1 cellular context compared by ENCODE assay signal in the genomic region with DNA sequence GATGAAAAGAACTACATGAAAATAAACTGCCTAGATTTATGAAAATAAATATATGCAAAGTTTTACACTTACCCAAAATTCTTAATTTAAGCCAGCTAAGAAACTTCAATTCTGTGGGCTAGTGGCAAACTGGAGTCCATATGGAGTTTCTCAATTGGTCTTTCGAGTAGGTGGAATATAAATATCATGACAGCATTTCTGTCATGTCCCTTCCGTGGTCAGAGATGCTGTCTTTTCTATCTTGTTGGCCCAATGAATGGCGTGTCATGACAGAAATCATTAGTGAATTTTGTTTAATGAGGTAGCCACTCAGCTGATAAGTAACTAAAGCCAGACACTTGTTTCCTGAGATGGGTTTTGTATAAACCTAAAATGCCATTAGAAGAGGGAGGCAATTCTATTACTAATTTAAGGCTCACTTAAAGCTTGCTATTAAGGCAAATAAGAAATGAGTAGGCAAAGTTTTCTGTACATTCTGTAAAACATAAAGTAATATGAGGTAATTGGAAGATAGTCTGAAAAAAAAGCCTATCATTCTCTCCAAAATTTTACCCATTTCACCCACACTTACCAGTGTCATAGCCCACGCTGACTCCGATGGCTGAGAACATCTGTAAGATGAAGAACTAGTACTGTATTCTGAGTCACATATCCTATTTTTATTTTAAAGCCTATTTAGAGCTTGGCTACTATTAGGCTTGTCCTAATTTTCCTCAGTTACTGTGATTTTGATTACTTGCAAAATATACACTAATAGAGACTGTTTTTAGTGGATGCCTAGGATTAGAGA.
TF ChIP-seq lines count a peak whose summit lies in the region.

No MANE protein-coding gene starts in this region.

TF ChIP-seq in GM12878, 131 proteins besides CTCF, POLR2A, EP300 and RAD21:
- peak; percentile 21 for TF ChIP-seq MEF2B (IDR thresholded peaks at IDR 0.05; ENCODE audit: partially characterized antibody, poor library complexity, severe bottlenecking)
- peak; percentile 62; the same call in 1 of the 2 replicates for TF ChIP-seq MTA3 (IDR thresholded peaks at IDR 0.05; ENCODE audit: borderline replicate concordance, low read length)
- no peak for TF ChIP-seq CEBPZ (IDR thresholded peaks at IDR 0.05; ENCODE audit: low read depth, low read length)
- peak; percentile 22; the same call in 1 of the 2 replicates for TF ChIP-seq NFIC (IDR thresholded peaks at IDR 0.05; ENCODE audit: low read depth, low read length)
- TF ChIP-seq FOXM1 (IDR thresholded peaks at IDR 0.05; ENCODE audit: low read depth, low read length), result peak; percentile 13; the same call in 1 of the 2 replicates
- no peak for TF ChIP-seq NFXL1 (IDR thresholded peaks at IDR 0.05; ENCODE audit: borderline replicate concordance)
- TF ChIP-seq TCF7 (IDR thresholded peaks at IDR 0.05; ENCODE audit: borderline replicate concordance), result peak; percentile 48; the same call in 1 of the 2 replicates
- no peak for TF ChIP-seq FOXK2 (IDR thresholded peaks at IDR 0.05)
- TF ChIP-seq MEF2A (IDR thresholded peaks at IDR 0.05; ENCODE audit: insufficient read depth, low read depth, low read length), result peak; percentile 55; the same call in 1 of the 2 replicates
- peak; percentile 18; the same call in 1 of the 2 replicates for TF ChIP-seq CBFB (IDR thresholded peaks at IDR 0.05; ENCODE audit: low read depth)
- TF ChIP-seq, protein P1, sequence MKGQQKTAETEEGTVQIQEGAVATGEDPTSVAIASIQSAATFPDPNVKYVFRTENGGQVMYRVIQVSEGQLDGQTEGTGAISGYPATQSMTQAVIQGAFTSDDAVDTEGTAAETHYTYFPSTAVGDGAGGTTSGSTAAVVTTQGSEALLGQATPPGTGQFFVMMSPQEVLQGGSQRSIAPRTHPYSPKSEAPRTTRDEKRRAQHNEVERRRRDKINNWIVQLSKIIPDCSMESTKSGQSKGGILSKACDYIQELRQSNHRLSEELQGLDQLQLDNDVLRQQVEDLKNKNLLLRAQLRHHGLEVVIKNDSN (IDR thresholded peaks at IDR 0.05; ENCODE audit: borderline replicate concordance, extremely low read length, insufficient read depth, low read depth, low read length), result no peak
- TF ChIP-seq ATF7 (IDR thresholded peaks at IDR 0.05; ENCODE audit: low read depth), result no peak
- 0 out of 2 replicates have a peak, but pooled peaks have one; percentile 29 for TF ChIP-seq SMAD5 (IDR thresholded peaks at IDR 0.05; ENCODE audit: low read depth)
- peak; percentile 47; the same call in 1 of the 2 replicates for TF ChIP-seq JUNB (IDR thresholded peaks at IDR 0.05)
- no peak for TF ChIP-seq MYB (IDR thresholded peaks at IDR 0.05; ENCODE audit: borderline replicate concordance, low read depth, low read length)
- peak; percentile 65; the same call in 1 of the 2 replicates for TF ChIP-seq ZBED1 (IDR thresholded peaks at IDR 0.05; ENCODE audit: borderline replicate concordance)
- TF ChIP-seq ETV6 (conservative IDR thresholded peaks at IDR 0.05 in 1 of 2, IDR thresholded peaks at IDR 0.05 in 1 of 2; ENCODE audit: borderline replicate concordance in 1 of 2, low read depth in 1 of 2), result no peak
- no peak for TF ChIP-seq RB1 (IDR thresholded peaks at IDR 0.05; ENCODE audit: borderline replicate concordance)
- TF ChIP-seq FOS (IDR thresholded peaks at IDR 0.05; ENCODE audit: borderline replicate concordance, extremely low read depth, insufficient read length), result no peak
- no peak for TF ChIP-seq CREM (IDR thresholded peaks at IDR 0.05; ENCODE audit: low read depth)
- no peak for TF ChIP-seq CHD4 (IDR thresholded peaks at IDR 0.05)
- TF ChIP-seq, protein P2, sequence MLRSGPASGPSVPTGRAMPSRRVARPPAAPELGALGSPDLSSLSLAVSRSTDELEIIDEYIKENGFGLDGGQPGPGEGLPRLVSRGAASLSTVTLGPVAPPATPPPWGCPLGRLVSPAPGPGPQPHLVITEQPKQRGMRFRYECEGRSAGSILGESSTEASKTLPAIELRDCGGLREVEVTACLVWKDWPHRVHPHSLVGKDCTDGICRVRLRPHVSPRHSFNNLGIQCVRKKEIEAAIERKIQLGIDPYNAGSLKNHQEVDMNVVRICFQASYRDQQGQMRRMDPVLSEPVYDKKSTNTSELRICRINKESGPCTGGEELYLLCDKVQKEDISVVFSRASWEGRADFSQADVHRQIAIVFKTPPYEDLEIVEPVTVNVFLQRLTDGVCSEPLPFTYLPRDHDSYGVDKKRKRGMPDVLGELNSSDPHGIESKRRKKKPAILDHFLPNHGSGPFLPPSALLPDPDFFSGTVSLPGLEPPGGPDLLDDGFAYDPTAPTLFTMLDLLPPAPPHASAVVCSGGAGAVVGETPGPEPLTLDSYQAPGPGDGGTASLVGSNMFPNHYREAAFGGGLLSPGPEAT (IDR thresholded peaks at IDR 0.05; ENCODE audit: low read depth), result no peak
- TF ChIP-seq SMAD1 (IDR thresholded peaks at IDR 0.05; ENCODE audit: low read depth, partially characterized antibody), result no peak
- TF ChIP-seq, protein P3, sequence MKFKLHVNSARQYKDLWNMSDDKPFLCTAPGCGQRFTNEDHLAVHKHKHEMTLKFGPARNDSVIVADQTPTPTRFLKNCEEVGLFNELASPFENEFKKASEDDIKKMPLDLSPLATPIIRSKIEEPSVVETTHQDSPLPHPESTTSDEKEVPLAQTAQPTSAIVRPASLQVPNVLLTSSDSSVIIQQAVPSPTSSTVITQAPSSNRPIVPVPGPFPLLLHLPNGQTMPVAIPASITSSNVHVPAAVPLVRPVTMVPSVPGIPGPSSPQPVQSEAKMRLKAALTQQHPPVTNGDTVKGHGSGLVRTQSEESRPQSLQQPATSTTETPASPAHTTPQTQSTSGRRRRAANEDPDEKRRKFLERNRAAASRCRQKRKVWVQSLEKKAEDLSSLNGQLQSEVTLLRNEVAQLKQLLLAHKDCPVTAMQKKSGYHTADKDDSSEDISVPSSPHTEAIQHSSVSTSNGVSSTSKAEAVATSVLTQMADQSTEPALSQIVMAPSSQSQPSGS (IDR thresholded peaks at IDR 0.05; ENCODE audit: low read length), result no peak
- TF ChIP-seq PAX5 (IDR thresholded peaks at IDR 0.05; ENCODE audit: borderline replicate concordance, low read depth, low read length), result no peak
